In the genomic region with DNA sequence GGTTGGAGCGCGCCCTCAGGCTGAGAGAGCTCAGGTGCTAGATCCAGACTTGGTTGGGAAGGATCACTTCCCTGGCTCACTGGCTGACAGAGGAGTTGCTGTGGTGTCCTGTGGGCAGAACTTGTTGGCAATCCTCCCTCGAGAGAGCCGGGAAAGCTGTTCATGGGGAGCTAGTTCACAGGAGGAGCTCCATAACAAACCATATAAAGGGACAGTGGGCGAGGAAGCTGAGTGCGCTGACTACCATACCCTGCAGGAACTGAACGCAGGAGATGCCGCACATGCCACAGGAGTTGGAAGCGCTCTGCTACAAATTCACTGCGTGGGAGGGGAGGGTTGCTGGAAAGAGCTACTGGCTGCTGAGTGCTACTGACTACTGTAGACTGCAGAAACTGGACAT, we compare ENCODE assay signal across 15 cellular contexts.
DNase-seq lines count a peak whose midpoint lies in the region; ATAC-seq and TF ChIP-seq lines count a peak whose summit lies in the region.
"Had no signal": no experiment of that assay in that cellular context is flagged by ENCODE, and none has a peak within 500 bp of the region (broad histone marks: within the 10 kb centered on the region; RNA-seq: fewer than 3 reads in every experiment).

No MANE protein-coding gene starts in this region.

- H3K9me3 ChIP-seq in Caco-2, result no peaks in the 10 kb centered on the region
- peaks cover under 1% of the 10 kb centered on the region; the same call in 1 of the 2 replicates for H3K9me3 ChIP-seq in MG63
- H3K9me3 ChIP-seq: SJCRH30 had no signal

- H3K27ac Mint-ChIP-seq in Caco-2 (ENCODE audit: unreplicated experiment), result peak overlapping the region; percentile 42
- no peak overlapping the region for H3K27ac Mint-ChIP-seq in stimulated activated effector memory CD8-positive, alpha-beta T cell treated with anti-CD3 and anti-CD28 coated beads, Interleukin-12 subunit alpha, Interleukin-12 subunit beta, amount 100 ng/mL, for 72 hours
- H3K27ac Mint-ChIP-seq in activated naive CD4-positive, alpha-beta T cell treated with anti-CD3 and anti-CD28 coated beads for 36 hours, result no peak overlapping the region

- no peaks in the 10 kb centered on the region for H3K36me3 ChIP-seq in Caco-2 (ENCODE audit: control insufficient read depth, insufficient read depth, low read length)
- H3K36me3 ChIP-seq in MG63, result no peaks in the 10 kb centered on the region
- H3K36me3 ChIP-seq: SJCRH30 had no signal

- peaks cover 47% of the 10 kb centered on the region for H3K4me1 Mint-ChIP-seq in Caco-2 (ENCODE audit: low read depth, unreplicated experiment)
- H3K4me1 Mint-ChIP-seq in stimulated activated effector memory CD8-positive, alpha-beta T cell treated with anti-CD3 and anti-CD28 coated beads, Interleukin-12 subunit alpha, Interleukin-12 subunit beta, amount 100 ng/mL, for 72 hours, result no peaks in the 10 kb centered on the region
- no peaks in the 10 kb centered on the region for H3K4me1 Mint-ChIP-seq in activated naive CD4-positive, alpha-beta T cell treated with anti-CD3 and anti-CD28 coated beads for 36 hours (ENCODE audit: low read depth)

- H3K36me3 Mint-ChIP-seq in Caco-2 (ENCODE audit: insufficient read depth, unreplicated experiment), result no peaks in the 10 kb centered on the region
- H3K36me3 Mint-ChIP-seq in stimulated activated effector memory CD8-positive, alpha-beta T cell treated with anti-CD3 and anti-CD28 coated beads, Interleukin-12 subunit alpha, Interleukin-12 subunit beta, amount 100 ng/mL, for 72 hours, result no peaks in the 10 kb centered on the region
- no peaks in the 10 kb centered on the region for H3K36me3 Mint-ChIP-seq in activated naive CD4-positive, alpha-beta T cell treated with anti-CD3 and anti-CD28 coated beads for 36 hours (ENCODE audit: low read depth)
- H3K36me3 Mint-ChIP-seq: CD14-positive monocyte had no signal

- H3K27me3 ChIP-seq in Caco-2 (replicated peaks; ENCODE audit: control insufficient read depth, insufficient read depth, low read length), result no peaks in the 10 kb centered on the region
- H3K27me3 ChIP-seq in MG63, result no peaks in the 10 kb centered on the region

- CTCF ChIA-PET in Caco-2 (lab: Charles Lee), result interaction anchor here (0.6 kb wide), 1 partner anchor 355 kb away, joined by 3 read pairs; no protein-coding TSS in a partner anchor
- CTCF ChIA-PET in activated naive CD4-positive, alpha-beta T cell treated with anti-CD3 and anti-CD28 coated beads for 36 hours (lab: Charles Lee), result interaction anchor here (1.6 kb wide), 1 partner anchor 1795 kb away, joined by 3 read pairs; no protein-coding TSS in a partner anchor

- no peak overlapping the region for H3K4me3 Mint-ChIP-seq in Caco-2 (ENCODE audit: unreplicated experiment)
- H3K4me3 Mint-ChIP-seq in stimulated activated effector memory CD8-positive, alpha-beta T cell treated with anti-CD3 and anti-CD28 coated beads, Interleukin-12 subunit alpha, Interleukin-12 subunit beta, amount 100 ng/mL, for 72 hours, result no peak overlapping the region
- no peak overlapping the region for H3K4me3 Mint-ChIP-seq in activated naive CD4-positive, alpha-beta T cell treated with anti-CD3 and anti-CD28 coated beads for 36 hours
- H3K4me3 Mint-ChIP-seq: CD14-positive monocyte had no signal

- no peak for TF ChIP-seq CTCF in Caco-2 (IDR thresholded peaks at IDR 0.05; ENCODE audit: insufficient read depth in 1 of 2, low read depth in 1 of 2, low read length in 1 of 2, severe bottlenecking in 1 of 2, unreplicated experiment in 1 of 2)

- peaks cover 50% of the 10 kb centered on the region for H3K4me1 ChIP-seq in Caco-2
- H3K4me1 ChIP-seq: SJCRH30 had no signal

- intact Hi-C loops in Caco-2 (cut with micrococcal nuclease; ENCODE audit: unreplicated experiment), result loop anchor here (5.0 to 10.0 kb wide), 3 partner anchors 145 to 713 kb away; no protein-coding TSS in a partner anchor
- intact Hi-C loops in activated naive CD4-positive, alpha-beta T cell treated with anti-CD3 and anti-CD28 coated beads for 36 hours (cut with micrococcal nuclease), result loop anchor here (5.0 kb wide), 2 partner anchors 1650 to 1795 kb away; no protein-coding TSS in a partner anchor

- DNase-seq in Caco-2 (no peak), MG63 (peak; percentile 39), islet precursor cell (peak; percentile 67)
- no peak for DNase-seq in stimulated activated effector memory CD8-positive, alpha-beta T cell treated with anti-CD3 and anti-CD28 coated beads, Interleukin-12 subunit alpha, Interleukin-12 subunit beta, amount 100 ng/mL, for 72 hours (ENCODE audit: low spot score in 2 of 2)
- no peak for DNase-seq in activated naive CD4-positive, alpha-beta T cell treated with anti-CD3 and anti-CD28 coated beads for 36 hours
- DNase-seq: COR-L47, DMS79, NCI-H1092, NCI-H2081 treated with DMSO at 0.1 percent for 48 hours, NCI-H510A, NCI-H774, SJCRH30 had no signal

- no TSS peak for BruUV-seq in Caco-2 (replicated peaks; lab: Mats Ljungman, UMichigan)

- peak; percentile 24 for ATAC-seq in stimulated activated effector memory CD8-positive, alpha-beta T cell treated with anti-CD3 and anti-CD28 coated beads, Interleukin-12 subunit alpha, Interleukin-12 subunit beta, amount 100 ng/mL, for 72 hours
- no peak for ATAC-seq in GM19397 (IDR thresholded peaks at IDR 0.05; ENCODE audit: unreplicated experiment)
- ATAC-seq in GM21367 (IDR thresholded peaks at IDR 0.05; ENCODE audit: unreplicated experiment), result no peak

- POLR2A ChIA-PET in Caco-2 (lab: Charles Lee), result no interaction called here

- H3K9me3 Mint-ChIP-seq in Caco-2 (ENCODE audit: unreplicated experiment), result peaks cover 15% of the 10 kb centered on the region
- no peaks in the 10 kb centered on the region for H3K9me3 Mint-ChIP-seq in stimulated activated effector memory CD8-positive, alpha-beta T cell treated with anti-CD3 and anti-CD28 coated beads, Interleukin-12 subunit alpha, Interleukin-12 subunit beta, amount 100 ng/mL, for 72 hours
- H3K9me3 Mint-ChIP-seq in activated naive CD4-positive, alpha-beta T cell treated with anti-CD3 and anti-CD28 coated beads for 36 hours, result no peaks in the 10 kb centered on the region
- H3K9me3 Mint-ChIP-seq: CD14-positive monocyte had no signal

- no peak overlapping the region for H3K4me3 ChIP-seq in Caco-2 (ENCODE audit: low read depth, low read length)
- H3K4me3 ChIP-seq in MG63, result no peak overlapping the region
- H3K4me3 ChIP-seq: SJCRH30 had no signal

- H3K27me3 Mint-ChIP-seq in Caco-2 (ENCODE audit: insufficient read depth, unreplicated experiment), result no peaks in the 10 kb centered on the region
- H3K27me3 Mint-ChIP-seq in activated naive CD4-positive, alpha-beta T cell treated with anti-CD3 and anti-CD28 coated beads for 36 hours (ENCODE audit: low read depth), result peaks cover 8% of the 10 kb centered on the region

Comparison
In these comparisons a context has a peak if more than half of its experiments do, and no peak if none do; other contexts are left out.
1. DNase-seq: peak in MG63 (single experiment) and islet precursor cell (single experiment); none in Caco-2 (0 of 2), stimulated activated effector memory CD8-positive, alpha-beta T cell treated with anti-CD3 and anti-CD28 coated beads, Interleukin-12 subunit alpha, Interleukin-12 subunit beta, amount 100 ng/mL, for 72 hours (0 of 2) and activated naive CD4-positive, alpha-beta T cell treated with anti-CD3 and anti-CD28 coated beads for 36 hours (single experiment).